ENCODE assay signal across 9 cellular contexts in genomic region chr7:134669388-134669787, GRCh38. TPM values are rescaled to one million over a fixed set of nuclear protein-coding genes. Genes with fewer than 3 reads are reported as not detected.
DNase-seq lines count a peak whose midpoint lies in the region; ATAC-seq and TF ChIP-seq lines count a peak whose summit lies in the region.
"Had no signal": no experiment of that assay in that cellular context is flagged by ENCODE, and none has a peak within 500 bp of the region (broad histone marks: within the 10 kb centered on the region; RNA-seq: fewer than 3 reads in every experiment).

No MANE protein-coding gene starts in this region.

- no TSS peak for BruUV-seq in PC-9 (replicated peaks; lab: Mats Ljungman, UMichigan)

- intact Hi-C loops in PC-9 (cut with micrococcal nuclease; ENCODE audit: unreplicated experiment) = no loop called here

- H4K20me1 ChIP-seq in PC-9 (ENCODE audit: insufficient read depth) = no peaks in the 10 kb centered on the region

- TF ChIP-seq CTCF in PC-9 (conservative IDR thresholded peaks at IDR 0.05) (no peak), brain microvascular endothelial cell (IDR thresholded peaks at IDR 0.05; ENCODE audit: low read depth, low read length, missing control alignments) (no peak)

- ATAC-seq in HG02798 (IDR thresholded peaks at IDR 0.05; ENCODE audit: poor library complexity, unreplicated experiment) (no peak), HG02759 (IDR thresholded peaks at IDR 0.05; ENCODE audit: unreplicated experiment) (no peak)

- DNase-seq in activated T-cell treated with anti-CD3 and anti-CD28 coated beads, Interleukin-2, amount 50 U/mL, for 24 hours = no peak
- DNase-seq in activated T-cell treated with anti-CD3 and anti-CD28 coated beads, Interleukin-2, amount 50 U/mL, for 1 hour = no peak
- DNase-seq in PC-9 (no peak), brain microvascular endothelial cell (no peak), NCI-H1417 treated with DMSO at 0.1 percent for 48 hours (lab: John Stamatoyannopoulos, UW) (no peak)
- DNase-seq: NCI-H1930 had no signal

- H3K27ac Mint-ChIP-seq in activated T-cell treated with anti-CD3 and anti-CD28 coated beads, Interleukin-2, amount 50 U/mL, for 24 hours = peak overlapping the region; percentile 89

- H3K36me3 ChIP-seq in PC-9 (ENCODE audit: low read depth) (no peaks in the 10 kb centered on the region), brain microvascular endothelial cell (replicated peaks) (peaks cover 2% of the 10 kb centered on the region), skeletal muscle tissue (ENCODE audit: control insufficient read depth in 3 of 3, insufficient read depth in 3 of 3, low read length in 3 of 3) (no peaks in the 10 kb centered on the region)

- POLR2A ChIA-PET in PC-9 (lab: Charles Lee; ENCODE audit: unreplicated experiment) = interaction anchor here (0.7 kb wide), 1 partner anchor 192 kb away, joined by 6 read pairs; no protein-coding TSS in a partner anchor

- in situ Hi-C loops in brain microvascular endothelial cell (cut with HindIII; ENCODE audit: low pct_ligation_motif_present, low sequenced_read_pairs) = no loop called here

- H3K4me3 ChIP-seq in PC-9 = no peak overlapping the region
- H3K4me3 ChIP-seq in brain microvascular endothelial cell (ENCODE audit: low read depth, low read length) = no peak overlapping the region
- H3K4me3 ChIP-seq in skeletal muscle tissue (ENCODE audit: low read length in 3 of 3) = peak overlapping the region in 1 of 3 donors; percentile 51

- no peaks in the 10 kb centered on the region for H3K9me3 ChIP-seq in PC-9 (ENCODE audit: insufficient read depth, low read depth)
- no peaks in the 10 kb centered on the region for H3K9me3 ChIP-seq in skeletal muscle tissue (ENCODE audit: control insufficient read depth in 3 of 3, low read length in 3 of 3)

- no peaks in the 10 kb centered on the region for H3K79me2 ChIP-seq in PC-9 (ENCODE audit: low read depth)

- H3K9me3 Mint-ChIP-seq in activated T-cell treated with anti-CD3 and anti-CD28 coated beads, Interleukin-2, amount 50 U/mL, for 24 hours = peaks cover 8% of the 10 kb centered on the region

- H3F3A ChIP-seq in PC-9 (ENCODE audit: insufficient read depth, low read depth) = peaks cover 9% of the 10 kb centered on the region

- H3K27ac ChIP-seq in PC-9 (no peak overlapping the region), brain microvascular endothelial cell (peak overlapping the region; percentile 57), skeletal muscle tissue (ENCODE audit: low read depth, low read length) (peak overlapping the region; percentile 51)

- no peak overlapping the region for H2AFZ ChIP-seq in PC-9

- no peaks in the 10 kb centered on the region for H3K27me3 ChIP-seq in PC-9 (ENCODE audit: insufficient read depth, low read depth)
- H3K27me3 ChIP-seq in brain microvascular endothelial cell (replicated peaks) = no peaks in the 10 kb centered on the region
- no peaks in the 10 kb centered on the region for H3K27me3 ChIP-seq in skeletal muscle tissue (ENCODE audit: control insufficient read depth in 3 of 3, insufficient read depth in 3 of 3, low read length in 3 of 3)

- H3K4me3 Mint-ChIP-seq in activated T-cell treated with anti-CD3 and anti-CD28 coated beads, Interleukin-2, amount 50 U/mL, for 24 hours = peak overlapping the region; percentile 57

- H3K36me3 Mint-ChIP-seq in activated T-cell treated with anti-CD3 and anti-CD28 coated beads, Interleukin-2, amount 50 U/mL, for 24 hours (ENCODE audit: low read depth) = peaks cover 45% of the 10 kb centered on the region

- H3K27me3 Mint-ChIP-seq in activated T-cell treated with anti-CD3 and anti-CD28 coated beads, Interleukin-2, amount 50 U/mL, for 24 hours = no peaks in the 10 kb centered on the region

- H3K9me2 ChIP-seq in PC-9 (ENCODE audit: insufficient read depth) = no peaks in the 10 kb centered on the region

- H3K4me2 ChIP-seq in PC-9 = peak overlapping the region; percentile 38

- H3K4me1 Mint-ChIP-seq in activated T-cell treated with anti-CD3 and anti-CD28 coated beads, Interleukin-2, amount 50 U/mL, for 24 hours (ENCODE audit: low read depth) = peaks cover 58% of the 10 kb centered on the region

- H3K4me1 ChIP-seq in PC-9 (replicated peaks; ENCODE audit: insufficient read depth) = peaks cover 11% of the 10 kb centered on the region
- peaks cover 14 to 19% (median 15%) of the 10 kb centered on the region in 3 donors for H3K4me1 ChIP-seq in skeletal muscle tissue (ENCODE audit: control insufficient read depth in 3 of 3, insufficient read depth in 3 of 3, low read length in 3 of 3)

- CTCF ChIA-PET in PC-9 (lab: Charles Lee) = no interaction called here

- peak overlapping the region in 1 of 3 donors; percentile 50 for H3K9ac ChIP-seq in skeletal muscle tissue (ENCODE audit: low read depth in 1 of 3, low read length in 3 of 3)

RNA-seq across cellular contexts. Expression of gene BPGM, which starts 22.7 kb away (rescaled TPM):
- total RNA-seq in PC-9 (2021) = 18.5 and 24.6 TPM in 2 replicates
- 92.9 TPM for total RNA-seq in skeletal muscle tissue
